Comparison of ENCODE assay signal across 33 cellular contexts in genomic region chr19:41621654-41622053, GRCh38. TPM values are rescaled to one million over a fixed set of nuclear protein-coding genes. Genes with fewer than 3 reads are reported as not detected.
DNase-seq lines count a peak whose midpoint lies in the region; ATAC-seq and TF ChIP-seq lines count a peak whose summit lies in the region.
"Had no signal": no experiment of that assay in that cellular context is flagged by ENCODE, and none has a peak within 500 bp of the region (broad histone marks: within the 10 kb centered on the region; RNA-seq: fewer than 3 reads in every experiment).

No MANE protein-coding gene starts in this region.

- DNase-seq in activated CD8-positive, alpha-beta memory T cell treated with anti-CD3 and anti-CD28 coated beads for 24 hours = peak; percentile 33
- DNase-seq in activated CD8-positive, alpha-beta memory T cell treated with anti-CD3 and anti-CD28 coated beads, Interleukin-2, amount 50 U/mL, for 4 hours = no peak
- DNase-seq in NOMO-1 treated with dmso at 0.1 percent for 144 hours (lab: John Stamatoyannopoulos, UW; ENCODE audit: unreplicated experiment) (peak; percentile 39), lower lobe of right lung (no peak), mucosa of descending colon (no peak)
- DNase-seq: 8988T; activated CD4-positive, alpha-beta T cell treated with anti-CD3 and anti-CD28 coated beads for 4 hours; activated CD8-positive, alpha-beta T cell treated with anti-CD3 and anti-CD28 coated beads, Interleukin-2, amount 10 ng/mL, durations not matched to agents 7 days and 5 days; activated naive CD8-positive, alpha-beta T cell treated with anti-CD3 and anti-CD28 coated beads for 36 hours; activated T-cell treated with anti-CD3 and anti-CD28 coated beads for 4 hours; anterior cingulate cortex; CD4-positive, alpha-beta memory T cell; DND-41; hippocampal formation; Karpas-422; NCI-H1105; NCI-H187 treated with DMSO at 0.1 percent for 48 hours; NCI-H2171; NCI-H510A; SHP77; stimulated activated CD4-positive, alpha-beta T cell treated with anti-CD3 and anti-CD28 coated beads, Interleukin-2, amount 100 ng/mL, for 24 hours; stimulated activated CD8-positive, alpha-beta memory T cell treated with anti-CD3 and anti-CD28 coated beads, Interleukin-4, amount 100 ng/mL, for 48 hours; stimulated activated naive CD8-positive, alpha-beta T cell treated with anti-CD3 and anti-CD28 coated beads, Interleukin-15, amount 100 ng/mL, for 72 hours; SW 1271; uterus had no signal

- CTCF ChIA-PET in HEK293 (lab: Yijun Ruan, JAX) = interaction anchor here (1.1 to 1.2 kb wide), 2 partner anchors 20 to 24 kb away, joined by 3 to 4 read pairs; no protein-coding TSS in a partner anchor

- H3K36me3 ChIP-seq in HEK293 (ENCODE audit: control insufficient read depth in 2 of 2, insufficient read depth in 1 of 2, low read length in 2 of 2) = no peaks in the 10 kb centered on the region
- no peaks in the 10 kb centered on the region for H3K36me3 ChIP-seq in lower lobe of right lung
- H3K36me3 ChIP-seq in mucosa of descending colon (ENCODE audit: low read depth) = no peaks in the 10 kb centered on the region
- H3K36me3 ChIP-seq: breast epithelium, thoracic aorta, uterus had no signal

- POLR2A ChIA-PET in HEK293 (lab: Yijun Ruan, JAX) = no interaction called here

- no peak for TF ChIP-seq CTCF in HEK293 (tag by site-specific recombination; IDR thresholded peaks at IDR 0.05)
- no peak for TF ChIP-seq CTCF in lower lobe of right lung (IDR thresholded peaks at IDR 0.05)
- TF ChIP-seq CTCF in mucosa of descending colon (IDR thresholded peaks at IDR 0.05) = no peak

- H3K4me3 ChIP-seq in HEK293 (ENCODE audit: low read depth, low read length) = no peak overlapping the region
- no peak overlapping the region for H3K4me3 ChIP-seq in lower lobe of right lung
- no peak overlapping the region for H3K4me3 ChIP-seq in mucosa of descending colon
- H3K4me3 ChIP-seq: breast epithelium, thoracic aorta, uterus had no signal

- H3K9me3 ChIP-seq in HEK293 (ENCODE audit: control insufficient read depth, insufficient read depth, low read depth, low read length) = no peaks in the 10 kb centered on the region
- H3K9me3 ChIP-seq in lower lobe of right lung = no peaks in the 10 kb centered on the region
- no peaks in the 10 kb centered on the region for H3K9me3 ChIP-seq in mucosa of descending colon
- H3K9me3 ChIP-seq: breast epithelium, thoracic aorta, uterus had no signal

- no peak overlapping the region for H3K27ac ChIP-seq in HEK293 (ENCODE audit: extremely low read depth, low read depth, low read length)
- no peak overlapping the region for H3K27ac ChIP-seq in lower lobe of right lung
- H3K27ac ChIP-seq: breast epithelium, parathyroid adenoma, thoracic aorta, uterus, VCaP had no signal

- peaks cover 9% of the 10 kb centered on the region for H3K27me3 ChIP-seq in lower lobe of right lung (ENCODE audit: low read depth)
- H3K27me3 ChIP-seq: uterus had no signal

- H3K4me1 ChIP-seq in HEK293 (ENCODE audit: control insufficient read depth, insufficient read depth, low read length) (no peaks in the 10 kb centered on the region), lower lobe of right lung (peaks cover under 1% of the 10 kb centered on the region), mucosa of descending colon (ENCODE audit: low read depth) (no peaks in the 10 kb centered on the region)
- H3K4me1 ChIP-seq: breast epithelium, parathyroid adenoma, uterus had no signal

- intact Hi-C loops in lower lobe of right lung (cut with DNase I) = no loop called here
- intact Hi-C loops in mucosa of descending colon (cut with DNase I, micrococcal nuclease) = no loop called here

- ATAC-seq in lower lobe of right lung (peak; percentile 42 to 47), GM18868 (IDR thresholded peaks at IDR 0.05; ENCODE audit: unreplicated experiment) (no peak), HG03378 (IDR thresholded peaks at IDR 0.05; ENCODE audit: unreplicated experiment) (no peak), mucosa of descending colon (no peak)
- ATAC-seq: activated CD8-positive, alpha-beta T cell treated with anti-CD3 and anti-CD28 coated beads, Interleukin-2, amount 10 ng/mL, durations not matched to agents 7 days and 5 days; stimulated activated naive CD8-positive, alpha-beta T cell treated with anti-CD3 and anti-CD28 coated beads, Interleukin-15, amount 100 ng/mL, for 72 hours had no signal

TF ChIP-seq in HEK293, 187 proteins besides CTCF, POLR2A, EP300 and RAD21:
- TF ChIP-seq KLF7 (tag by site-specific recombination; IDR thresholded peaks at IDR 0.05; ENCODE audit: borderline replicate concordance) (no peak), SCRT1 (tag by site-specific recombination; IDR thresholded peaks at IDR 0.05; ENCODE audit: borderline replicate concordance) (no peak), PRDM10 (tag by site-specific recombination; IDR thresholded peaks at IDR 0.05) (peak; percentile 31; the same call in 1 of the 2 replicates)

RNA-seq across cellular contexts. Expression of gene CEACAM4, which starts 5.2 kb away (rescaled TPM):
- 5.6 TPM for total RNA-seq in lower lobe of right lung
- 1 to 10 TPM in 1 of 3 donors, under 1 TPM in 1, not detected in 1; 0.25 to 1.2 TPM for total RNA-seq in mucosa of descending colon
- total RNA-seq: activated CD8-positive, alpha-beta T cell treated with anti-CD3 and anti-CD28 coated beads, Interleukin-2, amount 10 ng/mL, durations not matched to agents 7 days and 5 days; activated naive CD8-positive, alpha-beta T cell treated with anti-CD3 and anti-CD28 coated beads for 36 hours; H4 had no signal

RNA-seq across cellular contexts. Expression of gene CEACAM21, which starts 45.7 kb away (rescaled TPM):
- total RNA-seq in lower lobe of right lung (28.8 TPM), mucosa of descending colon (1 to 10 TPM; 1.4 to 2.1 (median 1.9) TPM)

Comparison
In these comparisons a context has a peak if more than half of its experiments do, and no peak if none do; other contexts are left out.
1. DNase-seq: peak in activated CD8-positive, alpha-beta memory T cell treated with anti-CD3 and anti-CD28 coated beads for 24 hours (single experiment) and NOMO-1 treated with dmso at 0.1 percent for 144 hours (single experiment); none in activated CD8-positive, alpha-beta memory T cell treated with anti-CD3 and anti-CD28 coated beads, Interleukin-2, amount 50 U/mL, for 4 hours (single experiment), lower lobe of right lung (single experiment) and mucosa of descending colon (0 of 3).
2. ATAC-seq: peak in lower lobe of right lung (2 of 2); none in GM18868 (single experiment), HG03378 (single experiment) and mucosa of descending colon (single experiment).